Comparison of ENCODE assay signal across 8 cellular contexts in the genomic region with DNA sequence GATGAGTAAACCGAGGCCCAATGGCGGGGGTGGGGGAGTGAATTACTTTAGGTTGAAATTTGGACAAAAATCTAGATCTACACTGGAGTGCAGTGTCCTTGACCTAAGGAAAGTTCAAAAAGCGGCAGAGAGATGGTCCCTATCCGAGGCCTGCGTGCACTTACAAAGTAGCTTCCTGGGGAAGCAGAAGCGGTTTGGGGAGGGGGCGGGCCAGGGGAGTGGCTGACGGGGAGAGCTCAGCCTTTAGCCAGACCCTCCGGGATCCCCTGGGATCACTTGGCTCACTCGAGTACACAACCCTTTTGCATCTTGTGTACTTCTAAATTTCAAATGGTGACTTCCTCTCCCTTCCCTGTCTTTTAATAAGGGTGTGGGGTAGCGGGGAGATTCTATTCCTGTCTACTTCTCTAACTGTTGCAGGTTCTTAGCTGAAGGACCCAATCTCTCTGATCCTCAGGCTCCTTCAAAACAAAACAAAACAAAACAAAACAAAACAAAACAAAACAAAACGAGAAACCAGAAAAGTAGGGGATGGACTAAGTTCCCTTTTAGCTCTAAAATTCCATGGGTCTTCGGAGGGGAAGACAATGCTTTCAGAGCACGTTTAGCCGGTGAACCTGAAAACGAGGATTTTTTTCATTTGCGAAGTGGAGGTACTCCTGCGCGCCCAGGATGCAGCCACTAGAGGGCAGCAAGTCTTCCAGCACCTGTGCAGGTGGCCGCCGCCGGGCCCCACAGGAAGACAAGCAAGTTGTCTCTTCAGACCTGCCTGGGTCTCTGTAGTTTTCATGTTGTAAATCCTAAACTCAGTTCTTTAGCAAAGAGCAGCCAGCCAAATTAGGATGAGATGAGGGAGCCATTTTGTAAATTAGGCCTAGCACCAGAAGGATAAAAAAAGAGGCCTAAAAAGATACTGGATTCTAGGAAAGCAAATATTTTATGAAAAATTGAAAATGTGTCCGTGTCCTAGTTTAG. TPM values are rescaled to one million over a fixed set of nuclear protein-coding genes. Genes with fewer than 3 reads are reported as not detected.
DNase-seq lines count a peak whose midpoint lies in the region; ATAC-seq and TF ChIP-seq lines count a peak whose summit lies in the region.

No MANE protein-coding gene starts in this region.

- peak; percentile 97 for TF ChIP-seq CTCF in foreskin keratinocyte (conservative IDR thresholded peaks at IDR 0.05)
- TF ChIP-seq CTCF in thoracic aorta (IDR thresholded peaks at IDR 0.05): peak; percentile 87

- in situ Hi-C loops in G401 (cut with HindIII; ENCODE audit: low sequenced_read_pairs): no loop called here

- peak overlapping the region; percentile 9 for H3K4me3 Mint-ChIP-seq in activated T-helper 2 cell treated with anti-CD3 and anti-CD28 coated beads, Interferon-gamma antibody, Interleukin-2, Interleukin-4, amounts not matched to agents 10 μg/mL and 5 μg/mL and 100 μg/mL, durations not matched to agents 14 hours and 24 hours and 36 hours (ENCODE audit: low read depth)

- no peaks in the 10 kb centered on the region for H3K36me3 ChIP-seq in thoracic aorta

- peaks cover 8% of the 10 kb centered on the region for H3K4me1 Mint-ChIP-seq in activated T-helper 2 cell treated with anti-CD3 and anti-CD28 coated beads, Interferon-gamma antibody, Interleukin-2, Interleukin-4, amounts not matched to agents 10 μg/mL and 5 μg/mL and 100 μg/mL, durations not matched to agents 14 hours and 24 hours and 36 hours (ENCODE audit: low read depth)

- TF ChIP-seq EP300 in Ishikawa (IDR thresholded peaks at IDR 0.05; ENCODE audit: borderline replicate concordance): no peak

- H3K9me3 ChIP-seq in thoracic aorta: no peaks in the 10 kb centered on the region

- intact Hi-C loops in activated T-helper 2 cell treated with anti-CD3 and anti-CD28 coated beads, Interferon-gamma antibody, Interleukin-2, Interleukin-4, amounts not matched to agents 10 μg/mL and 5 μg/mL and 100 μg/mL, durations not matched to agents 14 hours and 24 hours and 36 hours (cut with micrococcal nuclease): loop anchor here (1.0 to 10.0 kb wide), 3 partner anchors 141 to 242 kb away; no protein-coding TSS in a partner anchor

- ATAC-seq in foreskin keratinocyte (peak; percentile 47), thoracic aorta (ENCODE audit: insufficient number of reproducible peaks, low FRiP score, low read depth) (no peak)

- peak overlapping the region; percentile 52 for H3K4me3 ChIP-seq in thoracic aorta

- H3K36me3 Mint-ChIP-seq in activated T-helper 2 cell treated with anti-CD3 and anti-CD28 coated beads, Interferon-gamma antibody, Interleukin-2, Interleukin-4, amounts not matched to agents 10 μg/mL and 5 μg/mL and 100 μg/mL, durations not matched to agents 14 hours and 24 hours and 36 hours (ENCODE audit: low read depth): no peaks in the 10 kb centered on the region

- H3K27me3 ChIP-seq in foreskin keratinocyte (no peaks in the 10 kb centered on the region), thoracic aorta (replicated peaks; ENCODE audit: insufficient read depth) (no peaks in the 10 kb centered on the region)

- H3K4me1 ChIP-seq in foreskin keratinocyte (no peaks in the 10 kb centered on the region), thoracic aorta (ENCODE audit: control insufficient read depth in 1 of 2, low read depth in 2 of 2) (no peaks in the 10 kb centered on the region)

- DNase-seq in G401 (ENCODE audit: low spot score) (peak; percentile 84), RKO (ENCODE audit: low spot score) (peak; percentile 32), foreskin keratinocyte (no peak), occipital lobe (lab: John Stamatoyannopoulos, UW) (peak; percentile 45), thoracic aorta (ENCODE audit: low spot score) (no peak), foreskin melanocyte (no peak)
- peak; percentile 71 for DNase-seq in activated T-helper 2 cell treated with anti-CD3 and anti-CD28 coated beads, Interferon-gamma antibody, Interleukin-2, Interleukin-4, amounts not matched to agents 10 μg/mL and 5 μg/mL and 100 μg/mL, durations not matched to agents 14 hours and 24 hours and 36 hours (ENCODE audit: low spot score)

- H3K27ac ChIP-seq in foreskin keratinocyte: no peak overlapping the region
- H3K27ac ChIP-seq in thoracic aorta: no peak overlapping the region

- peaks cover 40% of the 10 kb centered on the region for H3K27me3 Mint-ChIP-seq in activated T-helper 2 cell treated with anti-CD3 and anti-CD28 coated beads, Interferon-gamma antibody, Interleukin-2, Interleukin-4, amounts not matched to agents 10 μg/mL and 5 μg/mL and 100 μg/mL, durations not matched to agents 14 hours and 24 hours and 36 hours (ENCODE audit: low read depth)

- peak; percentile 84 for TF ChIP-seq RAD21 in Ishikawa (IDR thresholded peaks at IDR 0.05; ENCODE audit: low read depth)

- H3K9me3 Mint-ChIP-seq in activated T-helper 2 cell treated with anti-CD3 and anti-CD28 coated beads, Interferon-gamma antibody, Interleukin-2, Interleukin-4, amounts not matched to agents 10 μg/mL and 5 μg/mL and 100 μg/mL, durations not matched to agents 14 hours and 24 hours and 36 hours: no peaks in the 10 kb centered on the region

- no peak overlapping the region for H3K27ac Mint-ChIP-seq in activated T-helper 2 cell treated with anti-CD3 and anti-CD28 coated beads, Interferon-gamma antibody, Interleukin-2, Interleukin-4, amounts not matched to agents 10 μg/mL and 5 μg/mL and 100 μg/mL, durations not matched to agents 14 hours and 24 hours and 36 hours

TF ChIP-seq in Ishikawa, 13 proteins besides CTCF, POLR2A, EP300 and RAD21:
- TF ChIP-seq NFIC (IDR thresholded peaks at IDR 0.05) (peak; percentile 27; the same call in 1 of the 2 replicates), CREB1 (IDR thresholded peaks at IDR 0.05; ENCODE audit: low read depth) (no peak), CEBPB (IDR thresholded peaks at IDR 0.05) (no peak), ZBTB7A (IDR thresholded peaks at IDR 0.05; ENCODE audit: low read depth) (no peak), FOXM1 (IDR thresholded peaks at IDR 0.05; ENCODE audit: borderline replicate concordance, low read depth) (no peak)
- TF ChIP-seq, protein P1, sequence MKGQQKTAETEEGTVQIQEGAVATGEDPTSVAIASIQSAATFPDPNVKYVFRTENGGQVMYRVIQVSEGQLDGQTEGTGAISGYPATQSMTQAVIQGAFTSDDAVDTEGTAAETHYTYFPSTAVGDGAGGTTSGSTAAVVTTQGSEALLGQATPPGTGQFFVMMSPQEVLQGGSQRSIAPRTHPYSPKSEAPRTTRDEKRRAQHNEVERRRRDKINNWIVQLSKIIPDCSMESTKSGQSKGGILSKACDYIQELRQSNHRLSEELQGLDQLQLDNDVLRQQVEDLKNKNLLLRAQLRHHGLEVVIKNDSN (IDR thresholded peaks at IDR 0.05): no peak
- TF ChIP-seq, protein P2, sequence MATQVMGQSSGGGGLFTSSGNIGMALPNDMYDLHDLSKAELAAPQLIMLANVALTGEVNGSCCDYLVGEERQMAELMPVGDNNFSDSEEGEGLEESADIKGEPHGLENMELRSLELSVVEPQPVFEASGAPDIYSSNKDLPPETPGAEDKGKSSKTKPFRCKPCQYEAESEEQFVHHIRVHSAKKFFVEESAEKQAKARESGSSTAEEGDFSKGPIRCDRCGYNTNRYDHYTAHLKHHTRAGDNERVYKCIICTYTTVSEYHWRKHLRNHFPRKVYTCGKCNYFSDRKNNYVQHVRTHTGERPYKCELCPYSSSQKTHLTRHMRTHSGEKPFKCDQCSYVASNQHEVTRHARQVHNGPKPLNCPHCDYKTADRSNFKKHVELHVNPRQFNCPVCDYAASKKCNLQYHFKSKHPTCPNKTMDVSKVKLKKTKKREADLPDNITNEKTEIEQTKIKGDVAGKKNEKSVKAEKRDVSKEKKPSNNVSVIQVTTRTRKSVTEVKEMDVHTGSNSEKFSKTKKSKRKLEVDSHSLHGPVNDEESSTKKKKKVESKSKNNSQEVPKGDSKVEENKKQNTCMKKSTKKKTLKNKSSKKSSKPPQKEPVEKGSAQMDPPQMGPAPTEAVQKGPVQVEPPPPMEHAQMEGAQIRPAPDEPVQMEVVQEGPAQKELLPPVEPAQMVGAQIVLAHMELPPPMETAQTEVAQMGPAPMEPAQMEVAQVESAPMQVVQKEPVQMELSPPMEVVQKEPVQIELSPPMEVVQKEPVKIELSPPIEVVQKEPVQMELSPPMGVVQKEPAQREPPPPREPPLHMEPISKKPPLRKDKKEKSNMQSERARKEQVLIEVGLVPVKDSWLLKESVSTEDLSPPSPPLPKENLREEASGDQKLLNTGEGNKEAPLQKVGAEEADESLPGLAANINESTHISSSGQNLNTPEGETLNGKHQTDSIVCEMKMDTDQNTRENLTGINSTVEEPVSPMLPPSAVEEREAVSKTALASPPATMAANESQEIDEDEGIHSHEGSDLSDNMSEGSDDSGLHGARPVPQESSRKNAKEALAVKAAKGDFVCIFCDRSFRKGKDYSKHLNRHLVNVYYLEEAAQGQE (IDR thresholded peaks at IDR 0.05; ENCODE audit: low read depth): no peak
- TF ChIP-seq, protein P3, sequence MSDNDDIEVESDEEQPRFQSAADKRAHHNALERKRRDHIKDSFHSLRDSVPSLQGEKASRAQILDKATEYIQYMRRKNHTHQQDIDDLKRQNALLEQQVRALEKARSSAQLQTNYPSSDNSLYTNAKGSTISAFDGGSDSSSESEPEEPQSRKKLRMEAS (IDR thresholded peaks at IDR 0.05): peak; percentile 47
TF ChIP-seq in Ishikawa: peak in this region for 2.

RNA-seq across cellular contexts. Expression of a gene that starts 17.9 kb away (rescaled TPM):
- total RNA-seq in G401 (2014; rRNA removed; shearing (Covaris generic)): 25.5 and 32.7 TPM in 2 replicates
- 29.3 and 32.6 TPM in 2 replicates for total RNA-seq in activated T-helper 2 cell treated with anti-CD3 and anti-CD28 coated beads, Interferon-gamma antibody, Interleukin-2, Interleukin-4, amounts not matched to agents 10 μg/mL and 5 μg/mL and 100 μg/mL, durations not matched to agents 14 hours and 24 hours and 36 hours
- 22.0 and 24.0 TPM in 2 replicates for total RNA-seq in foreskin keratinocyte
- polyA plus RNA-seq in foreskin keratinocyte: 5.5 and 6.0 TPM in 2 replicates
- 88.1 TPM for total RNA-seq in occipital lobe
- 10 to 100 TPM; 25.6 to 46.7 TPM for total RNA-seq in thoracic aorta

RNA-seq across cellular contexts. Expression of a gene that starts 53.8 kb away (rescaled TPM):
- total RNA-seq in G401 (2014; rRNA removed; shearing (Covaris generic)): 3.5 and 8.2 TPM in 2 replicates
- 2.6 TPM in 2 replicates for total RNA-seq in activated T-helper 2 cell treated with anti-CD3 and anti-CD28 coated beads, Interferon-gamma antibody, Interleukin-2, Interleukin-4, amounts not matched to agents 10 μg/mL and 5 μg/mL and 100 μg/mL, durations not matched to agents 14 hours and 24 hours and 36 hours
- total RNA-seq in foreskin keratinocyte (38.8 and 59.9 TPM in 2 replicates), occipital lobe (8.4 TPM), thoracic aorta (10 to 100 TPM in 1 of 2 donors, 1 to 10 TPM in 1; 4.9 to 10.7 TPM)
- 28.0 and 41.0 TPM in 2 replicates for polyA plus RNA-seq in foreskin keratinocyte

Comparison
In these comparisons a context has a peak if more than half of its experiments do, and no peak if none do; other contexts are left out.
1. DNase-seq: peak in G401 (single experiment), RKO (single experiment), activated T-helper 2 cell treated with anti-CD3 and anti-CD28 coated beads, Interferon-gamma antibody, Interleukin-2, Interleukin-4, amounts not matched to agents 10 μg/mL and 5 μg/mL and 100 μg/mL, durations not matched to agents 14 hours and 24 hours and 36 hours (single experiment) and occipital lobe (single experiment); none in foreskin keratinocyte (0 of 2), thoracic aorta (single experiment) and foreskin melanocyte (single experiment).